In the genomic region with DNA sequence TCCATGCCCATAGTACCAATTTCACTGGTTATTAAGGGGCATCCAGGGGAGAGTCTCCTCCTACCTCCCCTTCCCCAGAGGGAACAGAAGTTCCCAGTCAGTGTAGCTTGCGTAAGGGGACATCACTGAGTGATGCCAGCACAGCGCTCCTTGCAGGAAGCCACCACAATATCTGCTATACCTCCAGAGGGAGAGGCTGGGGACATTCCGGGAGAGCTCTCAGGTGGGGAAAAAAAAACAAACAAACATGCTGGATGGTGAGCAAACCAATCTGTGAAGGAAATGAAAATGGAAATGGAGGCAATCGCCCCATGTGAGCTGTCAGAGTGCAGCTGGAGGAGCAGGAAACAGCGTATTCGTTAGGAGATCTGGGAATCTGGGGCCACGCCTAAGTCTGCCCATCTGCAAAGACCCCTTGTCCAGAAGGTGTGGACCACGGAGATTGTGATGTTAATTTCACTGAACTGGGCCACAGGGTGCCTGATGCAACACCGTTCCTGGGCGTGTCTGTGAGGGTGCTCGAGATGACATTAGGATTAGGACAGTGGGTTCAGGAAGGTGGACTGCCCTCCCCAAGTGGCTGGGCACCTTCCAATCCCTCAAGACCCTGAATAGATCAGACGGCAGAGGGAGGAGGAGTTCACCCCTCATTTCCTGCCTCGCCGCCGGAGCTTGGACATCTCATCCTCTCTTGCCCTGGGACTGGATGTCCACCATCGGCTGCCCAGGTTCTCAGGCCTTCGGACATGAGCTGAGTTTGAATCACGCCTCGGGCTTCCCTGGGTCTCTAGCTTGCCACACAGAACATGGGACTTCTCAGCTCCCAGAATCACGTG, we compare ENCODE assay signal across 15 cellular contexts. TPM values are rescaled to one million over a fixed set of nuclear protein-coding genes. Genes with fewer than 3 reads are reported as not detected.
DNase-seq lines count a peak whose midpoint lies in the region; ATAC-seq and TF ChIP-seq lines count a peak whose summit lies in the region.
"Had no signal": no experiment of that assay in that cellular context is flagged by ENCODE, and none has a peak within 500 bp of the region (broad histone marks: within the 10 kb centered on the region; RNA-seq: fewer than 3 reads in every experiment).

No MANE protein-coding gene starts in this region.

- ATAC-seq in WTC11 (no peak), right cardiac atrium (no peak)
- ATAC-seq: activated naive CD8-positive, alpha-beta T cell treated with anti-CD3 and anti-CD28 coated beads, Interleukin-2, amount 50 U/mL, for 24 hours had no signal

- TF ChIP-seq CTCF in WTC11 (IDR thresholded peaks at IDR 0.05) (no peak), smooth muscle cell (IDR thresholded peaks at IDR 0.05; ENCODE audit: borderline replicate concordance, insufficient read depth, poor library complexity, severe bottlenecking) (no peak)

- H3K4me3 ChIP-seq in right cardiac atrium (ENCODE audit: low read length) (no peak overlapping the region), smooth muscle cell (no peak overlapping the region)
- H3K4me3 ChIP-seq: prostate gland had no signal

- 77% methylated on average over 20 of the region's 20 CpGs for WGBS in right cardiac atrium
- WGBS in smooth muscle cell (ENCODE audit: low lambda C conversion rate): 95% methylated on average over 20 of the region's 20 CpGs

- no peaks in the 10 kb centered on the region for H3K27me3 Mint-ChIP-seq in WTC11 (ENCODE audit: low read depth)
- H3K27me3 Mint-ChIP-seq: activated naive CD8-positive, alpha-beta T cell treated with anti-CD3 and anti-CD28 coated beads, Interleukin-2, amount 50 U/mL, for 24 hours had no signal

- H3K9me3 ChIP-seq in right cardiac atrium (ENCODE audit: control insufficient read depth, low read length) (no peaks in the 10 kb centered on the region), smooth muscle cell (replicated peaks; ENCODE audit: low read depth) (no peaks in the 10 kb centered on the region)
- H3K9me3 ChIP-seq: prostate gland had no signal

- H3K9ac ChIP-seq in smooth muscle cell (ENCODE audit: low read depth): peak overlapping the region; percentile 10

- H4K20me1 ChIP-seq in smooth muscle cell (ENCODE audit: low read depth): peaks cover 74% of the 10 kb centered on the region

- intact Hi-C loops in right cardiac atrium (cut with DNase I): no loop called here
- intact Hi-C loops in posterior vena cava (cut with DNase I): loop anchor here in 1 of 2 donors (5.0 kb wide), 1 partner anchor 406 kb away; no protein-coding TSS in a partner anchor

- DNase-seq in ELF-1 (ENCODE audit: low read depth, low spot score) (peak; percentile 13), WTC11 (ENCODE audit: low spot score) (no peak), right cardiac atrium (no peak), smooth muscle cell (lab: John Stamatoyannopoulos, UW; ENCODE audit: unreplicated experiment) (no peak), posterior vena cava (ENCODE audit: low spot score) (no peak), NCI-H1417 treated with DMSO at 0.1 percent for 48 hours (lab: John Stamatoyannopoulos, UW) (no peak)
- no peak for DNase-seq in stimulated activated naive CD4-positive, alpha-beta T cell (lab: John Stamatoyannopoulos, UW)
- DNase-seq in activated naive CD4-positive, alpha-beta T cell treated with anti-CD3 and anti-CD28 coated beads, Interleukin-2, amount 50 U/mL, for 16 hours: no peak
- DNase-seq: activated CD4-positive, alpha-beta T cell treated with anti-CD3 and anti-CD28 coated beads for 1 hour; activated naive CD8-positive, alpha-beta T cell treated with anti-CD3 and anti-CD28 coated beads, Interleukin-2, amount 50 U/mL, for 24 hours; DMS53; MV-4-11; stimulated activated CD4-positive, alpha-beta T cell treated with anti-CD3 and anti-CD28 coated beads, Interleukin-1b, Interleukin-23, amount 100 ng/mL, for 48 hours had no signal

- CTCF ChIA-PET in WTC11 (lab: Charles Lee): interaction anchor here (0.6 to 2.0 kb wide), 7 partner anchors 9 to 55 kb away, joined by 3 to 9 read pairs (median 4); no protein-coding TSS in a partner anchor

- peaks cover 4% of the 10 kb centered on the region for H3F3A ChIP-seq in smooth muscle cell (ENCODE audit: low read depth)

- H3K4me1 Mint-ChIP-seq in WTC11: peaks cover 95% of the 10 kb centered on the region

- peaks cover 3% of the 10 kb centered on the region for H3K36me3 Mint-ChIP-seq in WTC11

- H3K27me3 ChIP-seq in right cardiac atrium (ENCODE audit: control insufficient read depth, insufficient read depth): no peaks in the 10 kb centered on the region
- H3K27me3 ChIP-seq in smooth muscle cell (ENCODE audit: low read depth): no peaks in the 10 kb centered on the region

- H3K27ac ChIP-seq in right cardiac atrium (ENCODE audit: low read length): peak overlapping the region; percentile 80
- peak overlapping the region; percentile 40 for H3K27ac ChIP-seq in smooth muscle cell (ENCODE audit: low read depth)
- H3K27ac ChIP-seq: epithelial cell of prostate had no signal

- POLR2A ChIA-PET in WTC11 (lab: Charles Lee): interaction anchor here (1.9 kb wide), 1 partner anchor 11 kb away, joined by 6 read pairs; no protein-coding TSS in a partner anchor

- H3K4me1 ChIP-seq in right cardiac atrium (ENCODE audit: control insufficient read depth, insufficient read depth, low read length) (peaks cover 20% of the 10 kb centered on the region), smooth muscle cell (ENCODE audit: low read depth) (no peaks in the 10 kb centered on the region)
- H3K4me1 ChIP-seq: prostate gland had no signal

- no peak overlapping the region for H2AFZ ChIP-seq in smooth muscle cell (ENCODE audit: low read depth)

- H3K4me3 Mint-ChIP-seq in WTC11: no peak overlapping the region
- H3K4me3 Mint-ChIP-seq: activated naive CD8-positive, alpha-beta T cell treated with anti-CD3 and anti-CD28 coated beads, Interleukin-2, amount 50 U/mL, for 24 hours had no signal

- no peaks in the 10 kb centered on the region for H3K36me3 ChIP-seq in smooth muscle cell (ENCODE audit: low read depth)
- H3K36me3 ChIP-seq: prostate gland had no signal

- H3K27ac Mint-ChIP-seq in WTC11: peak overlapping the region; percentile 96

- peaks cover 99% of the 10 kb centered on the region for H3K79me2 ChIP-seq in smooth muscle cell (ENCODE audit: low read depth)

- H3K4me2 ChIP-seq in smooth muscle cell: no peak overlapping the region

- no peaks in the 10 kb centered on the region for H3K9me3 Mint-ChIP-seq in WTC11
- H3K9me3 Mint-ChIP-seq: activated naive CD8-positive, alpha-beta T cell treated with anti-CD3 and anti-CD28 coated beads, Interleukin-2, amount 50 U/mL, for 24 hours had no signal

TF ChIP-seq in WTC11, 78 proteins besides CTCF, POLR2A, EP300 and RAD21:
- TF ChIP-seq ELF4 (CRISPR knock-in tag; IDR thresholded peaks at IDR 0.05; ENCODE audit: low read depth) (no peak), NR3C1 (CRISPR knock-in tag; conservative IDR thresholded peaks at IDR 0.05; ENCODE audit: low read depth) (no peak), ZNF232 (CRISPR knock-in tag; IDR thresholded peaks at IDR 0.05) (no peak), HMGA2 (CRISPR knock-in tag; IDR thresholded peaks at IDR 0.05) (no peak)
- TF ChIP-seq, protein P1, sequence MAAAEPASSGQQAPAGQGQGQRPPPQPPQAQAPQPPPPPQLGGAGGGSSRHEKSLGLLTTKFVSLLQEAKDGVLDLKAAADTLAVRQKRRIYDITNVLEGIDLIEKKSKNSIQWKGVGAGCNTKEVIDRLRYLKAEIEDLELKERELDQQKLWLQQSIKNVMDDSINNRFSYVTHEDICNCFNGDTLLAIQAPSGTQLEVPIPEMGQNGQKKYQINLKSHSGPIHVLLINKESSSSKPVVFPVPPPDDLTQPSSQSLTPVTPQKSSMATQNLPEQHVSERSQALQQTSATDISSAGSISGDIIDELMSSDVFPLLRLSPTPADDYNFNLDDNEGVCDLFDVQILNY (CRISPR knock-in tag; IDR thresholded peaks at IDR 0.05): no peak

RNA-seq across cellular contexts. Expression of a gene that starts 30.5 kb away (rescaled TPM):
- total RNA-seq in WTC11 (2021) (89.2 to 99.6 TPM (median 90.3 TPM) in 3 replicates), right cardiac atrium (10 to 100 TPM; 60.8 to 68.1 (median 64.4) TPM), smooth muscle cell (20.3 and 32.9 TPM in 2 replicates), posterior vena cava (10 to 100 TPM; 59.8 to 65.8 TPM)
- polyA plus RNA-seq in right cardiac atrium (32.8 TPM), smooth muscle cell (34.7 and 41.2 TPM in 2 replicates)
